20 cellular contexts compared by ENCODE assay signal in the genomic region with DNA sequence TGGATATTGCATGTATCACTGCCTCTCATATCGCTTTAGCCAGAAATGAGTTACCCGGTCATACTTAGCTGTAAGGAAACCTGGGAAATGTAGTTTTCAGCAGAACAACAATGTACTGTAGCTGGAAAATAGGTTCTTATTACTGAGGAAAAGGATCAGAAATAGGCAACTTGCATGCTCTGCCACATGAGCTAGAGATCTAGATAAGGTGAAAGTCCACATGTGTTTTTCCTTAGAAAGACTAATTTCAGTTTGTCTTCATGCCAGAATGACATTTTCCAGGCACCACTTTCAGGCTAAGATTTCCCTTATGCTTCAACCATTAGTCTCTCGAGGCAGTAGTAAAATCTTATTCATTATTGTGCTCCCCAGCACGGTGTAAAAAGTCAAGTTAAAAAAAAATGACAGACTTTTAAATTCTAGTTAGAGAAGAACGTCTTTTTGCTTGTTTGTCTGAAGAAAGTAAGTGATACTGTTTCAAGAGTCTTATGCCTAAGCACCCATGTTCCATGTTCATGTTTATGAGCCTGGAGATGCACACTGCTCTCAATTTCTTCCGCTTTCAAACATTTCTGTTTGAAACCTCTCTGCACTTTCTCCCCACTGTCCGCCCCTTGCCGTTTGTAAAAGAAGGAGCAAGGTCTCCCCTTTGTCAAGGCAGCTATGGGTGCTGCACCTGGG.
"Had no signal": no experiment of that assay in that cellular context is flagged by ENCODE, and none has a peak within 500 bp of the region (broad histone marks: within the 10 kb centered on the region; RNA-seq: fewer than 3 reads in every experiment).

No MANE protein-coding gene starts in this region.

- H3K4me3 Mint-ChIP-seq: activated T-helper 17 cell treated with anti-CD3 and anti-CD28 coated beads, Interleukin-2, amount 50 U/mL, for 72 hours; central memory CD8-positive, alpha-beta T cell; dendritic cell treated with granulocyte-macrophage colony-stimulating factor and Interleukin-4, amounts not matched to agents 40 ng/mL and 50 ng/mL, for 4 days; endodermal cell; memory B cell; naive thymus-derived CD8-positive, alpha-beta T cell had no signal

- H3K4me1 Mint-ChIP-seq: endodermal cell, memory B cell had no signal

- H3K9me3 Mint-ChIP-seq: activated naive CD4-positive, alpha-beta T cell treated with anti-CD3 and anti-CD28 coated beads, Interleukin-2, amount 50 U/mL, for 72 hours; activated T-helper 17 cell treated with anti-CD3 and anti-CD28 coated beads, Interleukin-2, amount 50 U/mL, for 72 hours; central memory CD8-positive, alpha-beta T cell; endodermal cell had no signal

- DNase-seq: activated CD4-positive, alpha-beta T cell treated with anti-CD3 and anti-CD28 coated beads for 48 hours; activated CD4-positive, alpha-beta T cell treated with anti-CD3 and anti-CD28 coated beads, Interleukin-2, amount 50 U/mL, for 48 hours; activated CD8-positive, alpha-beta memory T cell treated with anti-CD3 and anti-CD28 coated beads, Interleukin-2, amount 50 U/mL, for 4 hours; activated gamma-delta T cell treated with Interleukin-2 at 50 U/mL for 16 hours; activated T-cell treated with anti-CD3 and anti-CD28 coated beads, Interleukin-2, amount 50 U/mL, for 1 hour; anterior cingulate cortex; endodermal cell; foreskin melanocyte; hypothalamus; naive thymus-derived CD8-positive, alpha-beta T cell; stimulated activated CD4-positive, alpha-beta T cell treated with anti-CD3 and anti-CD28 coated beads, Interleukin-1b, Interleukin-23, amount 100 ng/mL, for 48 hours; stimulated activated naive CD4-positive, alpha-beta T cell; T-helper 9 cell; tibial artery; WERI-Rb-1 had no signal

- H3K27ac Mint-ChIP-seq: activated T-helper 17 cell treated with anti-CD3 and anti-CD28 coated beads, Interleukin-2, amount 50 U/mL, for 72 hours; dendritic cell treated with granulocyte-macrophage colony-stimulating factor and Interleukin-4, amounts not matched to agents 40 ng/mL and 50 ng/mL, for 4 days; endodermal cell; memory B cell had no signal

- H3K27me3 Mint-ChIP-seq: activated T-helper 17 cell treated with anti-CD3 and anti-CD28 coated beads, Interleukin-2, amount 50 U/mL, for 72 hours; central memory CD8-positive, alpha-beta T cell; memory B cell; naive thymus-derived CD8-positive, alpha-beta T cell had no signal
